1 cellular context compared by ENCODE assay signal in the genomic region with DNA sequence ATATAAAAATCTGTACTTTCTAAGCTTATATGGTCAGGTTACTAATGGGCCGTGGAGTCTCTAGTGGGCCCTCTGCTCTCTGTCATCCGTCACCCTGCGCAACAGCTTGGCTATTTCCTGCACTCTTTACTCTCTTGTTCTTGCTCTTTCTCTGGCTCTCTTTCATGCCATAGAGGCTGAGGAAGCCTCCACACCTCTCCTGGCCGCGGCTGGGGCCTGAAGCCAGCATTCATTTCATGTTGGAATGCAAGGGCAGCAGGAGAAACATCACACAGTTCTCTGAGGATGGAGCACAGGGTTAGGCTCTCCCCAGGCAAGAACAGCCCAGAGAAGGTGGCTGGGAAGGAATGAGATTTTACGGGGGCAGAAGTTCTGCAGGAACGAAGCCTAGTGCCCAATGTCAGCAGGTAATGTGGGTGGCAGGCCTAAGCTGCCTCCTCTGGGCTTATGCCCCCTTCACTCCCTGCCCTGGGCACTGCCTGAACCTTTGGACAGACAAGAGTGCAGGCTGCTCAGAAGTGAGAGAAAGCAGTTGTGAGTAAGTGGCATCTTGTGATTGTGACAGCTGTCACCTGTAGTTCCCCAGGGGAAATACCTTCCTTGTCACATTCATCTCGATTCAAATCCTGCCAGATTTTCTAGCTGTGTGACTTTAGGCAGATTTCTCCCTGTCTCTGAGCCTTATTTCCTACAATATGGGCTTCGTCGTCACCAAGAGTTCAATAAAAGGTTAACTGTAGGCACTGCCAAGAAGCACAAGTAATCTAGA.
TF ChIP-seq lines count a peak whose summit lies in the region.

No MANE protein-coding gene starts in this region.

TF ChIP-seq in GM12878, 131 proteins besides CTCF, POLR2A, EP300 and RAD21 (continues in another document):
- TF ChIP-seq PAX5 (IDR thresholded peaks at IDR 0.05; ENCODE audit: borderline replicate concordance, low read depth, low read length) (no peak), IRF4 (IDR thresholded peaks at IDR 0.05; ENCODE audit: low read depth, low read length) (no peak), CEBPB (IDR thresholded peaks at IDR 0.05; ENCODE audit: borderline replicate concordance in 1 of 2, low read depth in 2 of 2, low read length in 2 of 2) (no peak), NFXL1 (IDR thresholded peaks at IDR 0.05; ENCODE audit: borderline replicate concordance) (0 out of 2 replicates have a peak, but pooled peaks have one; percentile 34), ZNF217 (IDR thresholded peaks at IDR 0.05) (peak; percentile 80), CBX5 (IDR thresholded peaks at IDR 0.05; ENCODE audit: low read depth) (no peak), SPI1 (IDR thresholded peaks at IDR 0.05; ENCODE audit: borderline replicate concordance, insufficient read depth, low read depth, low read length) (no peak), ZZZ3 (IDR thresholded peaks at IDR 0.05; ENCODE audit: control insufficient read depth, insufficient read length, low read depth) (no peak), BHLHE40 (IDR thresholded peaks at IDR 0.05; ENCODE audit: borderline replicate concordance in 1 of 2, low read depth in 2 of 2, low read length in 1 of 2) (no peak; a peak in 1 of 4 replicates), FOS (IDR thresholded peaks at IDR 0.05; ENCODE audit: borderline replicate concordance, extremely low read depth, insufficient read length) (no peak), ZNF24 (IDR thresholded peaks at IDR 0.05) (no peak), GABPA (IDR thresholded peaks at IDR 0.05; ENCODE audit: low read depth) (no peak), BCL11A (IDR thresholded peaks at IDR 0.05; ENCODE audit: low read depth, low read length) (no peak), TCF7 (IDR thresholded peaks at IDR 0.05; ENCODE audit: borderline replicate concordance) (no peak), ZBED1 (IDR thresholded peaks at IDR 0.05; ENCODE audit: borderline replicate concordance) (no peak), CREM (IDR thresholded peaks at IDR 0.05; ENCODE audit: low read depth) (no peak), CHD4 (IDR thresholded peaks at IDR 0.05) (no peak), TAF1 (IDR thresholded peaks at IDR 0.05; ENCODE audit: borderline replicate concordance, low read depth, low read length) (no peak), POU2F2 (IDR thresholded peaks at IDR 0.05; ENCODE audit: borderline replicate concordance, low read depth, low read length) (no peak), SMARCA5 (IDR thresholded peaks at IDR 0.05) (peak; percentile 93), NFYA (IDR thresholded peaks at IDR 0.05; ENCODE audit: borderline replicate concordance, low read depth, low read length) (no peak), NFIC (IDR thresholded peaks at IDR 0.05; ENCODE audit: low read depth, low read length) (no peak), ZNF384 (IDR thresholded peaks at IDR 0.05; ENCODE audit: borderline replicate concordance, low read depth, low read length) (no peak), MEF2B (IDR thresholded peaks at IDR 0.05; ENCODE audit: partially characterized antibody, poor library complexity, severe bottlenecking) (peak; percentile 32), BMI1 (IDR thresholded peaks at IDR 0.05; ENCODE audit: borderline replicate concordance) (no peak)
- TF ChIP-seq, protein P1, sequence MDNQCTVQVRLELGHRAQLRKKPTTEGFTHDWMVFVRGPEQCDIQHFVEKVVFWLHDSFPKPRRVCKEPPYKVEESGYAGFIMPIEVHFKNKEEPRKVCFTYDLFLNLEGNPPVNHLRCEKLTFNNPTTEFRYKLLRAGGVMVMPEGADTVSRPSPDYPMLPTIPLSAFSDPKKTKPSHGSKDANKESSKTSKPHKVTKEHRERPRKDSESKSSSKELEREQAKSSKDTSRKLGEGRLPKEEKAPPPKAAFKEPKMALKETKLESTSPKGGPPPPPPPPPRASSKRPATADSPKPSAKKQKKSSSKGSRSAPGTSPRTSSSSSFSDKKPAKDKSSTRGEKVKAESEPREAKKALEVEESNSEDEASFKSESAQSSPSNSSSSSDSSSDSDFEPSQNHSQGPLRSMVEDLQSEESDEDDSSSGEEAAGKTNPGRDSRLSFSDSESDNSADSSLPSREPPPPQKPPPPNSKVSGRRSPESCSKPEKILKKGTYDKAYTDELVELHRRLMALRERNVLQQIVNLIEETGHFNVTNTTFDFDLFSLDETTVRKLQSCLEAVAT (IDR thresholded peaks at IDR 0.05): no peak
- TF ChIP-seq, protein P2, sequence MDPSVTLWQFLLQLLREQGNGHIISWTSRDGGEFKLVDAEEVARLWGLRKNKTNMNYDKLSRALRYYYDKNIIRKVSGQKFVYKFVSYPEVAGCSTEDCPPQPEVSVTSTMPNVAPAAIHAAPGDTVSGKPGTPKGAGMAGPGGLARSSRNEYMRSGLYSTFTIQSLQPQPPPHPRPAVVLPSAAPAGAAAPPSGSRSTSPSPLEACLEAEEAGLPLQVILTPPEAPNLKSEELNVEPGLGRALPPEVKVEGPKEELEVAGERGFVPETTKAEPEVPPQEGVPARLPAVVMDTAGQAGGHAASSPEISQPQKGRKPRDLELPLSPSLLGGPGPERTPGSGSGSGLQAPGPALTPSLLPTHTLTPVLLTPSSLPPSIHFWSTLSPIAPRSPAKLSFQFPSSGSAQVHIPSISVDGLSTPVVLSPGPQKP (IDR thresholded peaks at IDR 0.05; ENCODE audit: low read depth, low read length): no peak
- TF ChIP-seq, protein P3, sequence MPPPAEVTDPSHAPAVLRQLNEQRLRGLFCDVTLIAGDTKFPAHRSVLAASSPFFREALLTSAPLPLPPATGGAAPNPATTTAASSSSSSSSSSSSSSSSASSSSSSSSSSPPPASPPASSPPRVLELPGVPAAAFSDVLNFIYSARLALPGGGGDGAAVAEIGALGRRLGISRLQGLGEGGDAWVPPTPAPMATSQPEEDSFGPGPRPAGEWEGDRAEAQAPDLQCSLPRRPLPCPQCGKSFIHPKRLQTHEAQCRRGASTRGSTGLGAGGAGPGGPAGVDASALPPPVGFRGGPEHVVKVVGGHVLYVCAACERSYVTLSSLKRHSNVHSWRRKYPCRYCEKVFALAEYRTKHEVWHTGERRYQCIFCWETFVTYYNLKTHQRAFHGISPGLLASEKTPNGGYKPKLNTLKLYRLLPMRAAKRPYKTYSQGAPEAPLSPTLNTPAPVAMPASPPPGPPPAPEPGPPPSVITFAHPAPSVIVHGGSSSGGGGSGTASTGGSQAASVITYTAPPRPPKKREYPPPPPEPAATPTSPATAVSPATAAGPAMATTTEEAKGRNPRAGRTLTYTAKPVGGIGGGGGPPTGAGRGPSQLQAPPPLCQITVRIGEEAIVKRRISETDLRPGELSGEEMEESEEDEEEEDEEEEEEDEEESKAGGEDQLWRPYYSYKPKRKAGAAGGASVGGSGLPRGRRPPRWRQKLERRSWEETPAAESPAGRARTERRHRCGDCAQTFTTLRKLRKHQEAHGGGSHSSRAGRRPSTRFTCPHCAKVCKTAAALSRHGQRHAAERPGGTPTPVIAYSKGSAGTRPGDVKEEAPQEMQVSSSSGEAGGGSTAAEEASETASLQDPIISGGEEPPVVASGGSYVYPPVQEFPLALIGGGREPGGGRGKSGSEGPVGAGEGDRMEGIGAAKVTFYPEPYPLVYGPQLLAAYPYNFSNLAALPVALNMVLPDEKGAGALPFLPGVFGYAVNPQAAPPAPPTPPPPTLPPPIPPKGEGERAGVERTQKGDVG (CRISPR knock-in tag; IDR thresholded peaks at IDR 0.05): no peak
- TF ChIP-seq, protein P4, sequence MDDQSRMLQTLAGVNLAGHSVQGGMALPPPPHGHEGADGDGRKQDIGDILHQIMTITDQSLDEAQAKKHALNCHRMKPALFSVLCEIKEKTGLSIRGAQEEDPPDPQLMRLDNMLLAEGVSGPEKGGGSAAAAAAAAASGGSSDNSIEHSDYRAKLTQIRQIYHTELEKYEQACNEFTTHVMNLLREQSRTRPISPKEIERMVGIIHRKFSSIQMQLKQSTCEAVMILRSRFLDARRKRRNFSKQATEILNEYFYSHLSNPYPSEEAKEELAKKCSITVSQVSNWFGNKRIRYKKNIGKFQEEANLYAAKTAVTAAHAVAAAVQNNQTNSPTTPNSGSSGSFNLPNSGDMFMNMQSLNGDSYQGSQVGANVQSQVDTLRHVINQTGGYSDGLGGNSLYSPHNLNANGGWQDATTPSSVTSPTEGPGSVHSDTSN (IDR thresholded peaks at IDR 0.05; ENCODE audit: insufficient replicate concordance, low read depth, low read length): peak; percentile 46
- TF ChIP-seq, protein P5, sequence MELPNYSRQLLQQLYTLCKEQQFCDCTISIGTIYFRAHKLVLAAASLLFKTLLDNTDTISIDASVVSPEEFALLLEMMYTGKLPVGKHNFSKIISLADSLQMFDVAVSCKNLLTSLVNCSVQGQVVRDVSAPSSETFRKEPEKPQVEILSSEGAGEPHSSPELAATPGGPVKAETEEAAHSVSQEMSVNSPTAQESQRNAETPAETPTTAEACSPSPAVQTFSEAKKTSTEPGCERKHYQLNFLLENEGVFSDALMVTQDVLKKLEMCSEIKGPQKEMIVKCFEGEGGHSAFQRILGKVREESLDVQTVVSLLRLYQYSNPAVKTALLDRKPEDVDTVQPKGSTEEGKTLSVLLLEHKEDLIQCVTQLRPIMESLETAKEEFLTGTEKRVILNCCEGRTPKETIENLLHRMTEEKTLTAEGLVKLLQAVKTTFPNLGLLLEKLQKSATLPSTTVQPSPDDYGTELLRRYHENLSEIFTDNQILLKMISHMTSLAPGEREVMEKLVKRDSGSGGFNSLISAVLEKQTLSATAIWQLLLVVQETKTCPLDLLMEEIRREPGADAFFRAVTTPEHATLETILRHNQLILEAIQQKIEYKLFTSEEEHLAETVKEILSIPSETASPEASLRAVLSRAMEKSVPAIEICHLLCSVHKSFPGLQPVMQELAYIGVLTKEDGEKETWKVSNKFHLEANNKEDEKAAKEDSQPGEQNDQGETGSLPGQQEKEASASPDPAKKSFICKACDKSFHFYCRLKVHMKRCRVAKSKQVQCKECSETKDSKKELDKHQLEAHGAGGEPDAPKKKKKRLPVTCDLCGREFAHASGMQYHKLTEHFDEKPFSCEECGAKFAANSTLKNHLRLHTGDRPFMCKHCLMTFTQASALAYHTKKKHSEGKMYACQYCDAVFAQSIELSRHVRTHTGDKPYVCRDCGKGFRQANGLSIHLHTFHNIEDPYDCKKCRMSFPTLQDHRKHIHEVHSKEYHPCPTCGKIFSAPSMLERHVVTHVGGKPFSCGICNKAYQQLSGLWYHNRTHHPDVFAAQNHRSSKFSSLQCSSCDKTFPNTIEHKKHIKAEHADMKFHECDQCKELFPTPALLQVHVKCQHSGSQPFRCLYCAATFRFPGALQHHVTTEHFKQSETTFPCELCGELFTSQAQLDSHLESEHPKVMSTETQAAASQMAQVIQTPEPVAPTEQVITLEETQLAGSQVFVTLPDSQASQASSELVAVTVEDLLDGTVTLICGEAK (IDR thresholded peaks at IDR 0.05; ENCODE audit: borderline replicate concordance): no peak
- TF ChIP-seq, protein P6, sequence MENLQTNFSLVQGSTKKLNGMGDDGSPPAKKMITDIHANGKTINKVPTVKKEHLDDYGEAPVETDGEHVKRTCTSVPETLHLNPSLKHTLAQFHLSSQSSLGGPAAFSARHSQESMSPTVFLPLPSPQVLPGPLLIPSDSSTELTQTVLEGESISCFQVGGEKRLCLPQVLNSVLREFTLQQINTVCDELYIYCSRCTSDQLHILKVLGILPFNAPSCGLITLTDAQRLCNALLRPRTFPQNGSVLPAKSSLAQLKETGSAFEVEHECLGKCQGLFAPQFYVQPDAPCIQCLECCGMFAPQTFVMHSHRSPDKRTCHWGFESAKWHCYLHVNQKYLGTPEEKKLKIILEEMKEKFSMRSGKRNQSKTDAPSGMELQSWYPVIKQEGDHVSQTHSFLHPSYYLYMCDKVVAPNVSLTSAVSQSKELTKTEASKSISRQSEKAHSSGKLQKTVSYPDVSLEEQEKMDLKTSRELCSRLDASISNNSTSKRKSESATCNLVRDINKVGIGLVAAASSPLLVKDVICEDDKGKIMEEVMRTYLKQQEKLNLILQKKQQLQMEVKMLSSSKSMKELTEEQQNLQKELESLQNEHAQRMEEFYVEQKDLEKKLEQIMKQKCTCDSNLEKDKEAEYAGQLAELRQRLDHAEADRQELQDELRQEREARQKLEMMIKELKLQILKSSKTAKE (IDR thresholded peaks at IDR 0.05; ENCODE audit: low read depth, poor library complexity, severe bottlenecking): peak; percentile 16
- TF ChIP-seq, protein P7, sequence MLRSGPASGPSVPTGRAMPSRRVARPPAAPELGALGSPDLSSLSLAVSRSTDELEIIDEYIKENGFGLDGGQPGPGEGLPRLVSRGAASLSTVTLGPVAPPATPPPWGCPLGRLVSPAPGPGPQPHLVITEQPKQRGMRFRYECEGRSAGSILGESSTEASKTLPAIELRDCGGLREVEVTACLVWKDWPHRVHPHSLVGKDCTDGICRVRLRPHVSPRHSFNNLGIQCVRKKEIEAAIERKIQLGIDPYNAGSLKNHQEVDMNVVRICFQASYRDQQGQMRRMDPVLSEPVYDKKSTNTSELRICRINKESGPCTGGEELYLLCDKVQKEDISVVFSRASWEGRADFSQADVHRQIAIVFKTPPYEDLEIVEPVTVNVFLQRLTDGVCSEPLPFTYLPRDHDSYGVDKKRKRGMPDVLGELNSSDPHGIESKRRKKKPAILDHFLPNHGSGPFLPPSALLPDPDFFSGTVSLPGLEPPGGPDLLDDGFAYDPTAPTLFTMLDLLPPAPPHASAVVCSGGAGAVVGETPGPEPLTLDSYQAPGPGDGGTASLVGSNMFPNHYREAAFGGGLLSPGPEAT (IDR thresholded peaks at IDR 0.05; ENCODE audit: low read depth): peak; percentile 49; the same call in 1 of the 2 replicates
- TF ChIP-seq, protein P8, sequence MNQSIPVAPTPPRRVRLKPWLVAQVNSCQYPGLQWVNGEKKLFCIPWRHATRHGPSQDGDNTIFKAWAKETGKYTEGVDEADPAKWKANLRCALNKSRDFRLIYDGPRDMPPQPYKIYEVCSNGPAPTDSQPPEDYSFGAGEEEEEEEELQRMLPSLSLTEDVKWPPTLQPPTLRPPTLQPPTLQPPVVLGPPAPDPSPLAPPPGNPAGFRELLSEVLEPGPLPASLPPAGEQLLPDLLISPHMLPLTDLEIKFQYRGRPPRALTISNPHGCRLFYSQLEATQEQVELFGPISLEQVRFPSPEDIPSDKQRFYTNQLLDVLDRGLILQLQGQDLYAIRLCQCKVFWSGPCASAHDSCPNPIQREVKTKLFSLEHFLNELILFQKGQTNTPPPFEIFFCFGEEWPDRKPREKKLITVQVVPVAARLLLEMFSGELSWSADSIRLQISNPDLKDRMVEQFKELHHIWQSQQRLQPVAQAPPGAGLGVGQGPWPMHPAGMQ (IDR thresholded peaks at IDR 0.05; ENCODE audit: borderline replicate concordance): no peak
- TF ChIP-seq, protein P9, sequence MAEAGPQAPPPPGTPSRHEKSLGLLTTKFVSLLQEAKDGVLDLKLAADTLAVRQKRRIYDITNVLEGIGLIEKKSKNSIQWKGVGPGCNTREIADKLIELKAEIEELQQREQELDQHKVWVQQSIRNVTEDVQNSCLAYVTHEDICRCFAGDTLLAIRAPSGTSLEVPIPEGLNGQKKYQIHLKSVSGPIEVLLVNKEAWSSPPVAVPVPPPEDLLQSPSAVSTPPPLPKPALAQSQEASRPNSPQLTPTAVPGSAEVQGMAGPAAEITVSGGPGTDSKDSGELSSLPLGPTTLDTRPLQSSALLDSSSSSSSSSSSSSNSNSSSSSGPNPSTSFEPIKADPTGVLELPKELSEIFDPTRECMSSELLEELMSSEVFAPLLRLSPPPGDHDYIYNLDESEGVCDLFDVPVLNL (IDR thresholded peaks at IDR 0.05; ENCODE audit: low read depth, low read length): no peak
